In the genomic region with DNA sequence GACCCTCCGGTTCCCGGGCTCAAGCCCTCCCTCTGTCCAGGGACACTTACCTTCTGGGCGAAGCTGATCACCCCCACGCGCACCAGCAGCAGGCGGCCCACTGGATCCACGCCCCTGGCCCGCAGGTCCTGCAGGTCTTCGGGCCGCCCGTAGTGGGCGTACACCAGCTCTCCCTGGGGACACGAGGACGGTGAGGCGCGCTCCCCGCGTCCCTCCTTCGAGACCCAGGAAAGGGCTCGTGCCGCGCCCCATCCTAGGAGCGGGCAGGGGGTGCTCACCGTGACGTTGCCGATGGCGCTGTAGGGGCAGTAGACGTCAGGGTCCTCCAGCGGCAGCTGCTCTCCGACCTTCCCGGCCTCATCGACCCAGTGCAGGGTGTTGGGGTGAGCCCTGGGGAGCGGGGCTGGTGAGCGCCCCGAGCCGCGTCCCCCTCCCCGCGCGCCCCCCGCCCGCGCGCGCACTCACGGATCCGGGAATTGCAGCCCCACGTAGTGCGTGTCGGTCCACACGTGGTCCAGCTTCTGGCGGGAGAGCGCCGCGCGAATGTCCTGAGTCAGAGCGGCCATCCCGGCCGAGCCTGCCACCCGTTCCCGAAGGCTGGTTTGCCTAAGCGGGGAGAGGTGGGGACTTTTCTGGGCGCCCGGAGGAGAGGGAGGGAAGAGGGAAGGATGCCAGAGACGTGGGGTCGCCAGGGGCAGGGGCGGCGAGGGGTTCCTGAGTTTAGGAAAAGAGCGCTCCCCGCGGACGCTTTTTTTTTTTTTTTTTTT, we compare ENCODE assay signal across 8 cellular contexts. TPM values are rescaled to one million over a fixed set of nuclear protein-coding genes. Genes with fewer than 3 reads are reported as not detected.
DNase-seq lines count a peak whose midpoint lies in the region; ATAC-seq and TF ChIP-seq lines count a peak whose summit lies in the region.

No MANE protein-coding gene starts in this region.

- H3K9ac ChIP-seq in GM23248 (peak overlapping the region; percentile 12; the same call in 1 of the 2 replicates), NT2/D1 (ENCODE audit: insufficient read length, low read depth) (peak overlapping the region; percentile 61), rectal smooth muscle tissue (ENCODE audit: low read length) (no peak overlapping the region)

- no peaks in the 10 kb centered on the region for H3K9me2 ChIP-seq in GM23248 (ENCODE audit: insufficient read depth)

- H3K36me3 Mint-ChIP-seq in Calu3 (ENCODE audit: insufficient read depth, unreplicated experiment), result peaks cover 16% of the 10 kb centered on the region
- peaks cover 43% of the 10 kb centered on the region for H3K36me3 Mint-ChIP-seq in activated T-helper 17 cell treated with anti-CD3 and anti-CD28 coated beads, Interleukin-2, amount 50 U/mL, for 72 hours (ENCODE audit: low read depth)

- no peaks in the 10 kb centered on the region for H3K27me3 Mint-ChIP-seq in Calu3 (ENCODE audit: unreplicated experiment)
- H3K27me3 Mint-ChIP-seq in activated T-helper 17 cell treated with anti-CD3 and anti-CD28 coated beads, Interleukin-2, amount 50 U/mL, for 72 hours, result no peaks in the 10 kb centered on the region

- no TSS peak for BruUV-seq in Calu3 (replicated peaks; lab: Mats Ljungman, UMichigan)

- no peaks in the 10 kb centered on the region for H3K9me3 ChIP-seq in GM23248 (ENCODE audit: low read depth)
- H3K9me3 ChIP-seq in NT2/D1 (ENCODE audit: insufficient read depth, low read length), result no peaks in the 10 kb centered on the region

- 5% methylated on average over 50 to 55 of the region's 72 CpGs for WGBS in GM23248 (ENCODE audit: low coverage in 1 of 2, low lambda C conversion rate in 2 of 2, missing lambda C conversion rate in 2 of 2), 2 experiments

- peak; percentile 78 for ATAC-seq in activated T-helper 17 cell treated with anti-CD3 and anti-CD28 coated beads, Interleukin-2, amount 50 U/mL, for 72 hours (replicated peaks)
- ATAC-seq in Right ventricle myocardium superior (ENCODE audit: poor library complexity) (peak; percentile 68), HG03097 (IDR thresholded peaks at IDR 0.05; ENCODE audit: low FRiP score, unreplicated experiment) (no peak)

- H3K27ac Mint-ChIP-seq in Calu3 (ENCODE audit: unreplicated experiment), result no peak overlapping the region
- peak overlapping the region; percentile 92 for H3K27ac Mint-ChIP-seq in activated T-helper 17 cell treated with anti-CD3 and anti-CD28 coated beads, Interleukin-2, amount 50 U/mL, for 72 hours

- no peaks in the 10 kb centered on the region for H3K36me3 ChIP-seq in GM23248 (ENCODE audit: low read depth)
- no peaks in the 10 kb centered on the region for H3K36me3 ChIP-seq in NT2/D1 (ENCODE audit: insufficient read depth, insufficient read length, low read length)
- no peaks in the 10 kb centered on the region for H3K36me3 ChIP-seq in rectal smooth muscle tissue (ENCODE audit: control insufficient read depth, insufficient read depth, low read length)

- in situ Hi-C loops in GM23248 (cut with MboI), result no loop called here

- H3K4me1 ChIP-seq in GM23248 (ENCODE audit: insufficient read depth) (no peaks in the 10 kb centered on the region), NT2/D1 (ENCODE audit: insufficient read depth, insufficient read length) (peaks cover 2% of the 10 kb centered on the region), rectal smooth muscle tissue (ENCODE audit: control insufficient read depth, insufficient read depth, low read length) (peaks cover 2% of the 10 kb centered on the region)

- H2AFZ ChIP-seq in GM23248, result peak overlapping the region; percentile 62

- no peaks in the 10 kb centered on the region for H3K79me2 ChIP-seq in GM23248 (ENCODE audit: insufficient read depth)

- H3K4me3 Mint-ChIP-seq in Calu3 (ENCODE audit: low read depth, unreplicated experiment), result peak overlapping the region; percentile 63
- H3K4me3 Mint-ChIP-seq in activated T-helper 17 cell treated with anti-CD3 and anti-CD28 coated beads, Interleukin-2, amount 50 U/mL, for 72 hours, result peak overlapping the region; percentile 86

- H3K27ac ChIP-seq in GM23248, result no peak overlapping the region
- no peak overlapping the region for H3K27ac ChIP-seq in rectal smooth muscle tissue (ENCODE audit: low read depth, low read length)

- no peaks in the 10 kb centered on the region for H3F3A ChIP-seq in GM23248 (ENCODE audit: insufficient read depth)

- TF ChIP-seq CTCF in Calu3 (IDR thresholded peaks at IDR 0.05; ENCODE audit: unreplicated experiment), result peak; percentile 17

- H3K4me3 ChIP-seq in GM23248, result peak overlapping the region; percentile 62
- H3K4me3 ChIP-seq in NT2/D1 (ENCODE audit: insufficient read length, low read depth), result peak overlapping the region; percentile 54
- peak overlapping the region; percentile 12 for H3K4me3 ChIP-seq in rectal smooth muscle tissue (ENCODE audit: low read length)

- no peaks in the 10 kb centered on the region for H4K20me1 ChIP-seq in GM23248 (ENCODE audit: insufficient read depth)

- H3K27me3 ChIP-seq in GM23248 (replicated peaks; ENCODE audit: insufficient read depth), result peaks cover 11% of the 10 kb centered on the region; the same call in 1 of the 2 replicates
- no peaks in the 10 kb centered on the region for H3K27me3 ChIP-seq in NT2/D1 (ENCODE audit: insufficient read depth, insufficient read length)
- H3K27me3 ChIP-seq in rectal smooth muscle tissue (ENCODE audit: control insufficient read depth, insufficient read depth, low read length), result peaks cover 3% of the 10 kb centered on the region

- CTCF ChIA-PET in Calu3 (lab: Charles Lee), result interaction anchor here (0.5 to 1.3 kb wide), 6 partner anchors 14 to 74 kb away, joined by 3 to 7 read pairs (median 4); a partner anchor contains a TSS

- no peaks in the 10 kb centered on the region for H3K9me3 Mint-ChIP-seq in Calu3 (ENCODE audit: low read depth, unreplicated experiment)
- H3K9me3 Mint-ChIP-seq in activated T-helper 17 cell treated with anti-CD3 and anti-CD28 coated beads, Interleukin-2, amount 50 U/mL, for 72 hours, result no peaks in the 10 kb centered on the region

- DNase-seq in Calu3 (peak; percentile 60), GM23248 (peak; percentile 69), NT2/D1 (ENCODE audit: low read depth, low spot score) (no peak), Right ventricle myocardium superior (peak; percentile 62), NCI-H510A (lab: John Stamatoyannopoulos, UW) (no peak)

- H3K4me2 ChIP-seq in GM23248 (ENCODE audit: unreplicated experiment), result peak overlapping the region; percentile 71

- H3K4me1 Mint-ChIP-seq in Calu3 (ENCODE audit: low read depth, unreplicated experiment), result no peaks in the 10 kb centered on the region
- H3K4me1 Mint-ChIP-seq in activated T-helper 17 cell treated with anti-CD3 and anti-CD28 coated beads, Interleukin-2, amount 50 U/mL, for 72 hours, result peaks cover 11% of the 10 kb centered on the region

- intact Hi-C loops in Calu3 (cut with micrococcal nuclease; ENCODE audit: unreplicated experiment) (no loop called here), Right ventricle myocardium superior (cut with DNase I) (no loop called here)

RNA-seq across cellular contexts. Expression of a gene that starts 8.2 kb away (rescaled TPM):
- total RNA-seq in Calu3 (2022) (0.90 and 1.5 TPM in 2 replicates), Right ventricle myocardium superior (0.13 TPM)
- 0.11 and 0.51 TPM in 2 replicates for total RNA-seq in GM23248 (2014; rRNA removed; shearing (Covaris generic))
- polyA plus RNA-seq in GM23248 (2016; fragmentation: Nextera tagmentation; extraction: Ambion mirVana), result 0.28 and 0.79 TPM in 2 replicates
- total RNA-seq in activated T-helper 17 cell treated with anti-CD3 and anti-CD28 coated beads, Interleukin-2, amount 50 U/mL, for 72 hours, result 10 to 100 TPM; 30.8 to 39.4 TPM

RNA-seq across cellular contexts. Expression of a gene that starts 20.8 kb away (rescaled TPM):
- total RNA-seq in Calu3 (2022) (11.7 and 14.6 TPM in 2 replicates), Right ventricle myocardium superior (9.3 TPM)
- total RNA-seq in GM23248 (2014; rRNA removed; shearing (Covaris generic)), result 14.0 and 17.5 TPM in 2 replicates
- 26.5 and 27.1 TPM in 2 replicates for polyA plus RNA-seq in GM23248 (2016; fragmentation: Nextera tagmentation; extraction: Ambion mirVana)
- 10 to 100 TPM; 21.0 to 32.7 TPM for total RNA-seq in activated T-helper 17 cell treated with anti-CD3 and anti-CD28 coated beads, Interleukin-2, amount 50 U/mL, for 72 hours

RNA-seq across cellular contexts. Expression of a gene that starts 23.1 kb away (rescaled TPM):
- total RNA-seq in Calu3 (2022), result not detected in 2 replicates
- total RNA-seq in GM23248 (2014; rRNA removed; shearing (Covaris generic)), result not detected in 2 replicates
- polyA plus RNA-seq in GM23248 (2016; fragmentation: Nextera tagmentation; extraction: Ambion mirVana), result not detected in 2 replicates
- not detected for total RNA-seq in activated T-helper 17 cell treated with anti-CD3 and anti-CD28 coated beads, Interleukin-2, amount 50 U/mL, for 72 hours
- not detected for total RNA-seq in Right ventricle myocardium superior

RNA-seq across cellular contexts. Expression of a gene that starts 31.0 kb away (rescaled TPM):
- 4.4 and 6.1 TPM in 2 replicates for total RNA-seq in Calu3 (2022)
- 211 and 267 TPM in 2 replicates for total RNA-seq in GM23248 (2014; rRNA removed; shearing (Covaris generic))
- polyA plus RNA-seq in GM23248 (2016; fragmentation: Nextera tagmentation; extraction: Ambion mirVana), result 536 and 544 TPM in 2 replicates
- total RNA-seq in activated T-helper 17 cell treated with anti-CD3 and anti-CD28 coated beads, Interleukin-2, amount 50 U/mL, for 72 hours, result 10 to 100 TPM; 10.7 to 22.2 TPM
- total RNA-seq in Right ventricle myocardium superior, result 42.2 TPM

RNA-seq across cellular contexts. Expression of a gene that starts 40.4 kb away (rescaled TPM):
- 129 and 134 TPM in 2 replicates for total RNA-seq in Calu3 (2022)
- 65.6 and 89.8 TPM in 2 replicates for total RNA-seq in GM23248 (2014; rRNA removed; shearing (Covaris generic))
- 130 and 132 TPM in 2 replicates for polyA plus RNA-seq in GM23248 (2016; fragmentation: Nextera tagmentation; extraction: Ambion mirVana)
- 100 to 1,000 TPM; 181 to 271 TPM for total RNA-seq in activated T-helper 17 cell treated with anti-CD3 and anti-CD28 coated beads, Interleukin-2, amount 50 U/mL, for 72 hours
- 101 TPM for total RNA-seq in Right ventricle myocardium superior

Comparison
In these comparisons a context has a peak if more than half of its experiments do, and no peak if none do; other contexts are left out.
1. DNase-seq: peak in Calu3 (single experiment), GM23248 (single experiment) and Right ventricle myocardium superior (single experiment); none in NT2/D1 (single experiment) and NCI-H510A (single experiment).
2. H3K4me3 ChIP-seq: peak in every context shown above with its lines; median percentile 62 in GM23248; 54 in NT2/D1; 12 in rectal smooth muscle tissue.
3. RNA of a gene that starts 8.2 kb away (total RNA-seq): 30.8 to 39.4 TPM in activated T-helper 17 cell treated with anti-CD3 and anti-CD28 coated beads, Interleukin-2, amount 50 U/mL, for 72 hours; 0.90 to 1.5 TPM in Calu3, 0.13 TPM in Right ventricle myocardium superior (single experiment) and 0.11 to 0.51 TPM in GM23248; every median in the first group is over 10 times any median in the second.